8 cellular contexts compared by ENCODE assay signal in the genomic region with DNA sequence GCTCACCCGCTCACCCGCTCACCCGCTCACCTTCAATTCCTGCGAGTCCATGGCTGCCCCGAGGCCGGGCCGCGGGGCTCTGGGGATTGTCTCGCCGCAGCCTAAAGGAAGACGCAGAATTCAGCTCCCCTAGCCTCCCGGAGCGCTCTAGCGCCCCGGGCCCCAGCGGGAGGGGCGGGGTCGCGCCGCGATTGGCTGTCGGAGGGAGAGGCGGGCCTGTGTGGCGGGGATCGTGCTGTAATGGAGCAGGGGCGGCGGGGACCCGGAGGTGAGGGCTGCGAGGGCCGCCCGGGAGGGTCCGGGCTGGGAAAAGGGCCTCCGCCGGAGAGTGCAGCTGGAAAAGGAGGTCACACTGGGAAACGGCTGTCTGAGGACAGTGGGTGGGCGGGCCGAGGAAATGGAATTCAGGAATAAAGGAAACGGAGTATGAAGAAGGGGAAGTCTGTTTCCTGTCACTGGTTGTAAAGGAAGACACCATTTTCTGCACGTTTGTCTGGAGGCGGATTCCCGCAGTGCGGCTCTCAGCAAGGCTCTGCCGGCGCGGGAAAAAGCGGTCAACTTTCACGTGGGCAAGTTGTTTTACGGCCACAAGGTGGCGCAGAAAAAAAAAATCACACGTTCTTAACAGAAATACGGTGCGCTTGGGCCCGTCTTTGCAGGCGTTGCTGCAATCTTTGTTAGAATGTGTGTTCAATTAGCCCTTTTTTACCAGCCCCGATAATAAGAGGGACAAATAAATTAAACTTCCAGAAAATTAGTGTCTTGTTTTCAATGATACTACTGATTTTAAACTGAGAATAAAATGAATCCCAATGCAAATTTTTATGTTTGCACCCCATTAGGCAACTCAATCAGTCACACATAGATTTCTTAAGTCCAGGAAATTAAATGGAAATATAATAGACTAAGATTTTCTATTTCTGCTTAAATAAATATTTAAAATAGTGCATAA. TPM values are rescaled to one million over a fixed set of nuclear protein-coding genes. Genes with fewer than 3 reads are reported as not detected.
A peak's percentile ranks its signal among the peaks of the same experiment; 100 is the strongest.
DNase-seq lines count a peak whose midpoint lies in the region; ATAC-seq, FAIRE-seq and TF ChIP-seq lines count a peak whose summit lies in the region.

A gene (minus strand): TSS at position 122 of the 952 bp plus-strand sequence. CDS start 71 bp downstream, at position 51.

- H4K20me1 ChIP-seq in keratinocyte (ENCODE audit: control insufficient read depth, extremely low read depth, insufficient read depth, low read length), result no peaks in the 10 kb centered on the region

- peak within 1 kb of the TSS; percentile 89 for H3K4me2 ChIP-seq in keratinocyte (ENCODE audit: control insufficient read depth, extremely low read depth, insufficient read depth, low read depth, low read length)

- H3K4me1 ChIP-seq in keratinocyte (ENCODE audit: control insufficient read depth, extremely low read depth, insufficient read depth, low read length), result peaks cover 16% of the 10 kb centered on the region

- no peaks in the 10 kb centered on the region for H3K9me1 ChIP-seq in keratinocyte (ENCODE audit: control insufficient read depth, extremely low read depth, insufficient read depth, low read length)

- peak; percentile 44 for FAIRE-seq in keratinocyte (lab: Jason Lieb, UNC)

- no peaks in the 10 kb centered on the region for H3K9me3 ChIP-seq in keratinocyte (ENCODE audit: control insufficient read depth, low read depth, low read length)

- dilution Hi-C loops in keratinocyte (cut with MboI; ENCODE audit: extremely low pct_ligation_motif_present, low sequenced_read_pairs), result no loop called here

- H2AFZ ChIP-seq in keratinocyte (ENCODE audit: control insufficient read depth, low read length), result peak within 1 kb of the TSS; percentile 97

- peak within 1 kb of the TSS; percentile 65 to 89 (median 78) for H3K4me3 ChIP-seq in keratinocyte (ENCODE audit: control insufficient read depth in 2 of 3, extremely low read depth in 1 of 3, insufficient read depth in 2 of 3, low read depth in 1 of 3, low read length in 3 of 3)

- peak within 1 kb of the TSS; percentile 87 for H3K9ac ChIP-seq in keratinocyte (ENCODE audit: control insufficient read depth, extremely low read depth, insufficient read depth, low read length)

- peaks cover 16% of the 10 kb centered on the region for H3K79me2 ChIP-seq in keratinocyte (ENCODE audit: control insufficient read depth, insufficient read depth, low read length)

- TF ChIP-seq CTCF in keratinocyte (optimal IDR thresholded peaks at IDR 0.05 in 1 of 3, IDR thresholded peaks at IDR 0.05 in 1 of 3, conservative IDR thresholded peaks at IDR 0.05 in 1 of 3; ENCODE audit: extremely low read depth in 1 of 3, insufficient read depth in 2 of 3, low read length in 3 of 3), result peak; percentile 67 to 72 (median 72)

- H3K27ac ChIP-seq in keratinocyte (ENCODE audit: control insufficient read depth, insufficient read depth, low read length), result peak within 1 kb of the TSS; percentile 86

- H3K36me3 ChIP-seq in keratinocyte (ENCODE audit: control insufficient read depth in 2 of 2, extremely low read depth in 1 of 2, insufficient read depth in 2 of 2, low read length in 2 of 2), result no peaks in the 10 kb centered on the region

- ATAC-seq in GM19043 (IDR thresholded peaks at IDR 0.05; ENCODE audit: low read depth, unreplicated experiment), result peak; percentile 89
- ATAC-seq in HG03378 (IDR thresholded peaks at IDR 0.05; ENCODE audit: unreplicated experiment), result peak; percentile 88

- DNase-seq in Ammon's horn (ENCODE audit: low spot score), result peak; percentile 96
- DNase-seq in NCI-H460 (ENCODE audit: extremely low read depth, low read depth), result peak; percentile 90
- peak; percentile 91 for DNase-seq in activated CD4-positive, CD25-positive, alpha-beta regulatory T cell treated with anti-CD3 and anti-CD28 coated beads, Interleukin-2, amount 50 U/mL, for 72 hours
- peak; percentile 92 for DNase-seq in cerebellum (ENCODE audit: low spot score)
- peak; percentile 30 for DNase-seq in keratinocyte (ENCODE audit: low read depth, low spot score)
- peak; percentile 86 to 93 for DNase-seq in stimulated activated CD4-positive, alpha-beta T cell treated with anti-CD3 and anti-CD28 coated beads, Interleukin-15, amount 100 ng/mL, for 1 hour (ENCODE audit: low read depth in 1 of 2, low spot score in 1 of 2)

- no peaks in the 10 kb centered on the region for H3K27me3 ChIP-seq in keratinocyte (ENCODE audit: control insufficient read depth, extremely low read depth, insufficient read depth, low read length)

RNA-seq across cellular contexts. Expression of the gene that starts here (rescaled TPM):
- 30.0 and 37.3 TPM in 2 replicates for total RNA-seq in NCI-H460 (2014; rRNA removed; shearing (Covaris generic))
- 12.8 and 21.3 TPM in 2 replicates for polyA plus RNA-seq in NCI-H460 (2014; cell fraction: nucleus; rRNA removed)
- 73.6 TPM for total RNA-seq in cerebellum
- 4.5 to 8.0 TPM (median 6.6 TPM) in 3 replicates for polyA plus RNA-seq in keratinocyte
- polyA plus RNA-seq in keratinocyte (2011; ENCODE audit: low read depth), result 5.9 TPM
- 1.6 and 2.5 TPM in 2 replicates for polyA plus RNA-seq in keratinocyte (2011; cell fraction: cytosol; rRNA removed)
- polyA plus RNA-seq in keratinocyte (2011; cell fraction: nucleus; rRNA removed), result 13.4 and 15.8 TPM in 2 replicates
- polyA plus RNA-seq in keratinocyte (2012; ENCODE audit: low replicate concordance), result 1.8 and 3.3 TPM in 2 replicates
- polyA minus RNA-seq in keratinocyte, result 1.3 to 15.3 TPM (median 10.1 TPM) in 3 replicates
- 2.7 TPM for polyA minus RNA-seq in keratinocyte (2011; cell fraction: cytosol; rRNA and poly(A)+ RNA removed)
- polyA minus RNA-seq in keratinocyte (2011; cell fraction: nucleus; rRNA and poly(A)+ RNA removed), result 9.2 and 24.4 TPM in 2 replicates

Comparison
In these comparisons a context has a peak if more than half of its experiments do, and no peak if none do; other contexts are left out.
1. Peak in every context shown above with its lines: DNase-seq, ATAC-seq, H3K4me3 ChIP-seq and H3K27ac ChIP-seq.
2. DNase-seq: peak in every context shown above with its lines; median percentile 96 in Ammon's horn; 92 in cerebellum; 91 in activated CD4-positive, CD25-positive, alpha-beta regulatory T cell treated with anti-CD3 and anti-CD28 coated beads, Interleukin-2, amount 50 U/mL, for 72 hours; 90 in NCI-H460; 90 in stimulated activated CD4-positive, alpha-beta T cell treated with anti-CD3 and anti-CD28 coated beads, Interleukin-15, amount 100 ng/mL, for 1 hour; 30 in keratinocyte.